Comparison of ENCODE assay signal across 11 cellular contexts in the genomic region with DNA sequence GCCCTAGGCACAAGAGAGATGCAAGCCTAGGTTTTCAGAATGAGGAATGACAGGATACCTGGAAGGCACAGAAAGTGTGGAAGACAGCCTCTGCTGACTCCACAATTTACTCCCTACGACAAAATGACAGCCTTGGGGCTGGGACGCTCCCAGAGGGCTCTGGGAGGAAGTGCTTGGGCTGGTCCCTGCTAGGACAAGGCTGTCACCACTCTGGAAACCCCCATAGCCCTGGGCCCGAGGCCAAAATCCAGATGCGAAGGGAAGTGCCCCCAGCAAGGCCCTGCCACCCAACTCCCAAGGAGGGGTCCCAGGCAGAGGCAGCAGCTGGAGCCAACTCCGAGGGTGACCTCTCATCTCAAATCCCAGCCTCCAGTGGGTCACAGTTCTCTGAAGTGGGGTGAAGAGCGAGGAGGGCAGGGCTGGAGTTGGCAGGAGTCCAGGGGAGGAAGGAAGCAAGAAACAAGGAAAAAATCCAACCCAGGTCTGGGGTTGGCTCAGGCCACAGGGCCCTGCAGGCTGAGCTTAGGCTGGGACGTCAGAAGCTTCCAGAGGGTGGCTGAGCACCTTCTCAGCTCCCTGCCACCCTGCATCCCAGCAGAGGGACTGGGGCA. TPM values are rescaled to one million over a fixed set of nuclear protein-coding genes. Genes with fewer than 3 reads are reported as not detected.
DNase-seq lines count a peak whose midpoint lies in the region; ATAC-seq, FAIRE-seq and TF ChIP-seq lines count a peak whose summit lies in the region.
"Had no signal": no experiment of that assay in that cellular context is flagged by ENCODE, and none has a peak within 500 bp of the region (broad histone marks: within the 10 kb centered on the region; RNA-seq: fewer than 3 reads in every experiment).

No MANE protein-coding gene starts in this region.

- H2BK15ac ChIP-seq in IMR-90 (ENCODE audit: low read depth, low read length): 0 out of 3 replicates have a peak overlapping the region, but pooled peaks have one; percentile 28

- H2AFZ ChIP-seq in IMR-90 (replicated peaks; ENCODE audit: low read length, poor library complexity): peak overlapping the region; percentile 49

- H4K8ac ChIP-seq in IMR-90 (ENCODE audit: low read depth in 2 of 2, low read length in 2 of 2): peak overlapping the region in 1 of 2 experiments; percentile 37; a peak in 1 of 4 replicates

- H3K14ac ChIP-seq in IMR-90 (replicated peaks; ENCODE audit: low read depth, low read length): peak overlapping the region; percentile 54; the same call in 1 of the 2 replicates

- H3K4me3 ChIP-seq in IMR-90 (ENCODE audit: insufficient read depth, low read depth, low read length): no peak overlapping the region
- H3K4me3 ChIP-seq in breast epithelium: no peak overlapping the region
- no peak overlapping the region for H3K4me3 ChIP-seq in lower lobe of right lung
- H3K4me3 ChIP-seq in thyroid gland (replicated peaks in 1 of 3): no peak overlapping the region

- no peak overlapping the region for H3K4me2 ChIP-seq in IMR-90 (ENCODE audit: low read depth, low read length)

- ATAC-seq in IMR-90 (ENCODE audit: low read depth) (no peak), lower lobe of right lung (peak; percentile 50 to 54), HG02870 (IDR thresholded peaks at IDR 0.05; ENCODE audit: unreplicated experiment) (no peak)

- H2BK120ac ChIP-seq in IMR-90 (ENCODE audit: low read depth, low read length): peak overlapping the region; percentile 19; the same call in 1 of the 2 replicates

- H3K23ac ChIP-seq in IMR-90 (ENCODE audit: low read depth, low read length): no peak overlapping the region

- 0 out of 2 replicates have a peak overlapping the region, but pooled peaks have one; percentile 3 for H4K91ac ChIP-seq in IMR-90 (ENCODE audit: insufficient read depth, low read depth, low read length)

- dilution Hi-C loops in IMR-90 (cut with HindIII; ENCODE audit: low sequenced_read_pairs, unreplicated experiment): no loop called here

- TF ChIP-seq POLR2A in IMR-90 (IDR thresholded peaks at IDR 0.05; ENCODE audit: low read depth, low read length) (no peak), breast epithelium (IDR thresholded peaks at IDR 0.05) (no peak), thyroid gland (IDR thresholded peaks at IDR 0.05) (no peak)

- H2AK9ac ChIP-seq in IMR-90 (replicated peaks; ENCODE audit: low read depth, low read length, poor library complexity): peak overlapping the region; percentile 70

- H3K27me3 ChIP-seq in IMR-90 (ENCODE audit: control insufficient read depth, insufficient read depth, low read length): no peaks in the 10 kb centered on the region
- no peaks in the 10 kb centered on the region for H3K27me3 ChIP-seq in breast epithelium
- no peaks in the 10 kb centered on the region for H3K27me3 ChIP-seq in lower lobe of right lung (ENCODE audit: low read depth)
- no peaks in the 10 kb centered on the region for H3K27me3 ChIP-seq in thyroid gland

- no peak for FAIRE-seq in D721Med (lab: Jason Lieb, UNC)

- H4K20me1 ChIP-seq in IMR-90 (ENCODE audit: insufficient read depth, low read length): peaks cover 9% of the 10 kb centered on the region

- intact Hi-C loops in IMR-90 (cut with micrococcal nuclease): no loop called here
- intact Hi-C loops in breast epithelium (cut with DNase I; ENCODE audit: low total_unique reads): no loop called here
- intact Hi-C loops in lower lobe of right lung (cut with DNase I): no loop called here
- intact Hi-C loops in thyroid gland (cut with DNase I): no loop called here

- no peak for TF ChIP-seq CTCF in IMR-90 (conservative IDR thresholded peaks at IDR 0.05; ENCODE audit: low read depth, low read length)
- TF ChIP-seq CTCF in breast epithelium (IDR thresholded peaks at IDR 0.05): no peak
- TF ChIP-seq CTCF in lower lobe of right lung (IDR thresholded peaks at IDR 0.05): no peak
- no peak for TF ChIP-seq CTCF in thyroid gland (IDR thresholded peaks at IDR 0.05)
- no peak for TF ChIP-seq CTCF in D721Med (IDR thresholded peaks at IDR 0.05; ENCODE audit: insufficient read depth, missing control alignments)

- CTCF ChIA-PET in IMR-90 (lab: Yijun Ruan, JAX): no interaction called here

- H3K9me3 ChIP-seq in IMR-90 (ENCODE audit: control insufficient read depth, insufficient read depth, low read length) (no peaks in the 10 kb centered on the region), breast epithelium (no peaks in the 10 kb centered on the region), lower lobe of right lung (no peaks in the 10 kb centered on the region), thyroid gland (no peaks in the 10 kb centered on the region)

- H3K56ac ChIP-seq in IMR-90 (ENCODE audit: extremely low read depth, insufficient read depth, low read length): no peak overlapping the region

- no peak overlapping the region for H3K9ac ChIP-seq in IMR-90 (ENCODE audit: low read depth, low read length)

- no peak overlapping the region for H4K5ac ChIP-seq in IMR-90 (ENCODE audit: low read depth, low read length)

- no peak overlapping the region for H2BK20ac ChIP-seq in IMR-90 (ENCODE audit: low read depth, low read length)

- peak overlapping the region; percentile 33; the same call in 1 of the 2 replicates for H3K4ac ChIP-seq in IMR-90 (ENCODE audit: low read depth, low read length)

- WGBS in IMR-90 (ENCODE audit: extremely low coverage in 2 of 2, insufficient read length in 1 of 2), 2 experiments: 86% methylated on average over 1 of the region's 7 CpGs; no CpG with 5 or more reads in 1 of the 2 experiments
- WGBS in thyroid gland, 2 donors: 13 to 19% methylated on average over 6 to 7 of the region's 7 CpGs

- H3K27ac ChIP-seq in IMR-90 (ENCODE audit: insufficient read depth, low read length): no peak overlapping the region
- H3K27ac ChIP-seq in breast epithelium: peak overlapping the region; percentile 42 to 74
- peak overlapping the region; percentile 59 for H3K27ac ChIP-seq in lower lobe of right lung
- peak overlapping the region; percentile 84 to 99 (median 96) for H3K27ac ChIP-seq in thyroid gland

- no TSS peak for BruUV-seq in IMR-90 (replicated peaks; lab: Mats Ljungman, UMichigan)

- peaks cover 41% of the 10 kb centered on the region for H3K9me1 ChIP-seq in IMR-90 (ENCODE audit: insufficient read depth, low read length)

- no peak for TF ChIP-seq RAD21 in IMR-90 (IDR thresholded peaks at IDR 0.05; ENCODE audit: low read length)

- H3K36me3 ChIP-seq in IMR-90 (ENCODE audit: control insufficient read depth, insufficient read depth, low read length): no peaks in the 10 kb centered on the region
- no peaks in the 10 kb centered on the region for H3K36me3 ChIP-seq in breast epithelium
- no peaks in the 10 kb centered on the region for H3K36me3 ChIP-seq in lower lobe of right lung
- H3K36me3 ChIP-seq in thyroid gland: no peaks in the 10 kb centered on the region

- peaks cover 1 to 48% of the 10 kb centered on the region in 2 experiments; a peak in 2 of 4 replicates for H3K79me1 ChIP-seq in IMR-90 (ENCODE audit: low read depth in 1 of 2, low read length in 2 of 2)

- POLR2A ChIA-PET in IMR-90 (lab: Charles Lee; ENCODE audit: unreplicated experiment): no interaction called here

- no peak overlapping the region for H3K18ac ChIP-seq in IMR-90 (ENCODE audit: low read depth, low read length)

- H2BK5ac ChIP-seq in IMR-90 (ENCODE audit: low read depth, low read length, poor library complexity, severe bottlenecking): no peak overlapping the region

- H2AK5ac ChIP-seq in IMR-90 (ENCODE audit: low read depth, low read length): peak overlapping the region; percentile 70

- H3K4me1 ChIP-seq in IMR-90 (ENCODE audit: control insufficient read depth, insufficient read depth, low read length) (peaks cover 43% of the 10 kb centered on the region), breast epithelium (peaks cover 0 to 3% of the 10 kb centered on the region in 2 donors), lower lobe of right lung (peaks cover 50% of the 10 kb centered on the region), thyroid gland (peaks cover 80 to 98% of the 10 kb centered on the region in 2 donors)

- in situ Hi-C loops in IMR-90 (cut with MboI; ENCODE audit: low sequenced_read_pairs): no loop called here

- DNase-seq in IMR-90 (no peak), breast epithelium (ENCODE audit: low spot score in 2 of 2) (no peak), lower lobe of right lung (peak; percentile 65), thyroid gland (peak; percentile 84 to 86), middle frontal gyrus (ENCODE audit: extremely low spot score, low spot score) (no peak), D721Med (ENCODE audit: insufficient read length, low spot score) (no peak)
- DNase-seq: GDM1; NCI-H1694; SHP77; stimulated activated naive CD4-positive, alpha-beta T cell had no signal

RNA-seq across cellular contexts. Expression of a gene that starts 6.3 kb away (rescaled TPM):
- 5.2 and 5.3 TPM in 2 replicates for total RNA-seq in IMR-90 (2012; rRNA removed)
- 27.5 and 31.3 TPM in 2 replicates for polyA plus RNA-seq in IMR-90 (2012; rRNA removed)
- 21.0 and 67.9 TPM in 2 replicates for polyA plus RNA-seq in IMR-90 (2012; cell fraction: cytosol; rRNA removed)
- polyA plus RNA-seq in IMR-90 (2012; cell fraction: nucleus; rRNA removed; ENCODE audit: low replicate concordance): 50.4 and 79.5 TPM in 2 replicates
- 10 to 100 TPM; 11.3 to 20.8 (median 13.4) TPM for total RNA-seq in breast epithelium
- total RNA-seq in lower lobe of right lung: 17.0 TPM
- total RNA-seq in thyroid gland: 10 to 100 TPM; 20.6 to 35.7 (median 25.2) TPM

RNA-seq across cellular contexts. Expression of a gene that starts 25.3 kb away (rescaled TPM):
- total RNA-seq in IMR-90 (2012; rRNA removed) (37.2 and 42.8 TPM in 2 replicates), breast epithelium (10 to 100 TPM; 30.7 to 44.8 (median 39.7) TPM), lower lobe of right lung (45.8 TPM), thyroid gland (10 to 100 TPM; 45.0 to 52.7 (median 48.0) TPM)
- 54.3 and 62.5 TPM in 2 replicates for polyA plus RNA-seq in IMR-90 (2012; rRNA removed)
- 41.8 and 53.8 TPM in 2 replicates for polyA plus RNA-seq in IMR-90 (2012; cell fraction: cytosol; rRNA removed)
- polyA plus RNA-seq in IMR-90 (2012; cell fraction: nucleus; rRNA removed; ENCODE audit: low replicate concordance): 72.6 and 78.3 TPM in 2 replicates

RNA-seq across cellular contexts. Expression of a gene that starts 46.2 kb away (rescaled TPM):
- 0.28 TPM in 1 of 2 replicates, not detected in the other for total RNA-seq in IMR-90 (2012; rRNA removed)
- polyA plus RNA-seq in IMR-90 (2012; rRNA removed): 0.12 TPM in 1 of 2 replicates, not detected in the other
- 0.06 and 0.11 TPM in 2 replicates for polyA plus RNA-seq in IMR-90 (2012; cell fraction: cytosol; rRNA removed)
- polyA plus RNA-seq in IMR-90 (2012; cell fraction: nucleus; rRNA removed; ENCODE audit: low replicate concordance): 0.46 and 0.78 TPM in 2 replicates
- 1 to 10 TPM in 1 of 3 donors, under 1 TPM in 1, not detected in 1; 0.29 to 1.3 TPM for total RNA-seq in breast epithelium
- 0.18 TPM for total RNA-seq in lower lobe of right lung
- total RNA-seq in thyroid gland: under 1 TPM in 1 of 4 donors, not detected in 3; 0.34 TPM

RNA-seq across cellular contexts. Expression of a gene that starts 46.6 kb away (rescaled TPM):
- 12.2 and 14.2 TPM in 2 replicates for total RNA-seq in IMR-90 (2012; rRNA removed)
- polyA plus RNA-seq in IMR-90 (2012; rRNA removed): 17.3 and 19.9 TPM in 2 replicates
- 7.9 and 20.1 TPM in 2 replicates for polyA plus RNA-seq in IMR-90 (2012; cell fraction: cytosol; rRNA removed)
- 12.7 and 14.4 TPM in 2 replicates for polyA plus RNA-seq in IMR-90 (2012; cell fraction: nucleus; rRNA removed; ENCODE audit: low replicate concordance)
- total RNA-seq in breast epithelium: 10 to 100 TPM in 2 of 3 donors, 1 to 10 TPM in 1; 6.4 to 17.9 (median 13.8) TPM
- total RNA-seq in lower lobe of right lung: 8.7 TPM
- total RNA-seq in thyroid gland: 10 to 100 TPM in 2 of 4 donors, 1 to 10 TPM in 2; 7.6 to 11.3 (median 10.4) TPM

Comparison
In these comparisons a context has a peak if more than half of its experiments do, and no peak if none do; other contexts are left out.
1. ATAC-seq: peak in lower lobe of right lung (2 of 2); none in IMR-90 (single experiment) and HG02870 (single experiment).
2. DNase-seq: peak in lower lobe of right lung (single experiment) and thyroid gland (2 of 2); none in IMR-90 (single experiment), breast epithelium (0 of 2), middle frontal gyrus (single experiment) and D721Med (single experiment).